ENCODE assay signal across 19 cellular contexts in the genomic region with DNA sequence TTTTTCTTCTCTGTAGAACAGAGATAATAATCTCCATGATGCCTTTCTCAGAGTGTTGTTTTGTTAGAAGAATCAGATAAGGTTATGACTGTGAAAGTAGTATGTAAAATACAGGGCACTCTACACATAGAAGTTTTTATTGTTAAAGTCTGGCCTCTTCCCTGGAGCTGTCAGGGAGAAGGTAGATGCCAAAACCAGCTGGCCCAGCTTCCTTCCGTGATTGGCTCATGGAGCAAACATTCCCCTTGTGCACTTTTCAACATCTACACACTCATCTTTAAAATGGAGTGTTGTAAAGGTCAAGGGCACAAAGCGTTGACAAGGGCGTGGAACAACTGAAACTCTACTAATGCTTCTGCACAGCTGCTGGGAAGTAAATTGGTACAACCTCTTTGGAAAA. TPM values are rescaled to one million over a fixed set of nuclear protein-coding genes. Genes with fewer than 3 reads are reported as not detected.
A peak's percentile ranks its signal among the peaks of the same experiment; 100 is the strongest.
DNase-seq lines count a peak whose midpoint lies in the region; ATAC-seq and TF ChIP-seq lines count a peak whose summit lies in the region.
"Had no signal": no experiment of that assay in that cellular context is flagged by ENCODE, and none has a peak within 500 bp of the region (broad histone marks: within the 10 kb centered on the region; RNA-seq: fewer than 3 reads in every experiment).

No MANE protein-coding gene starts in this region.

- peak overlapping the region; percentile 41 for H3K27ac ChIP-seq in VCaP
- no peak overlapping the region for H3K27ac ChIP-seq in prostate gland
- H3K27ac ChIP-seq: RWPE1 had no signal

- intact Hi-C loops in prostate gland (cut with DNase I): loop anchor here (10.0 kb wide), 1 partner anchor 94 kb away; a partner anchor contains a TSS

- no peak for TF ChIP-seq CTCF in VCaP (conservative IDR thresholded peaks at IDR 0.05)
- no peak for TF ChIP-seq CTCF in fibroblast of villous mesenchyme (IDR thresholded peaks at IDR 0.05; ENCODE audit: insufficient read depth, low read depth, low read length)
- no peak for TF ChIP-seq CTCF in prostate gland (IDR thresholded peaks at IDR 0.05)

- H3K27me3 ChIP-seq in prostate gland (replicated peaks; ENCODE audit: insufficient read depth): no peaks in the 10 kb centered on the region

- no peak for ATAC-seq in HG03571 (IDR thresholded peaks at IDR 0.05; ENCODE audit: unreplicated experiment)

- H3K9me3 ChIP-seq in prostate gland: no peaks in the 10 kb centered on the region
- H3K9me3 ChIP-seq: HAP-1 had no signal

- no peaks in the 10 kb centered on the region for H3K4me1 ChIP-seq in prostate gland (replicated peaks)
- H3K4me1 ChIP-seq: HAP-1 had no signal

- WGBS in prostate gland: 49% methylated on average over 3 of the region's 3 CpGs

- DNase-seq in GM03348 (ENCODE audit: low spot score) (peak; percentile 16), fibroblast of villous mesenchyme (ENCODE audit: low read depth) (peak; percentile 10), prostate gland (ENCODE audit: low spot score) (peak; percentile 8), NAMALWA (ENCODE audit: low spot score) (no peak), GM19240 (ENCODE audit: insufficient read length, low spot score) (no peak)
- DNase-seq: C1 segment of cervical spinal cord, DMS153, NCI-H1048, NCI-H146, NCI-H2081 treated with DMSO at 0.1 percent for 48 hours, NCI-H226, NCI-H526 treated with DMSO at 0.1 percent for 48 hours had no signal

- H3K36me3 ChIP-seq in prostate gland: no peaks in the 10 kb centered on the region
- H3K36me3 ChIP-seq: HAP-1 had no signal

- H3K4me3 ChIP-seq in fibroblast of villous mesenchyme (ENCODE audit: low read depth, low read length) (no peak overlapping the region), prostate gland (no peak overlapping the region)
- H3K4me3 ChIP-seq: HAP-1 had no signal

- no peak for TF ChIP-seq POLR2A in prostate gland (IDR thresholded peaks at IDR 0.05)

RNA-seq across cellular contexts. Expression of a gene that starts 7.4 kb away (rescaled TPM):
- total RNA-seq in fibroblast of villous mesenchyme (not detected in 2 replicates), prostate gland (under 1 TPM in 1 of 2 donors, not detected in 1; 0.57 TPM)
- total RNA-seq: HT1080, OCI-LY7, SK-MEL-5 had no signal

RNA-seq across cellular contexts. Expression of a gene that starts 29.5 kb away (rescaled TPM):
- total RNA-seq in fibroblast of villous mesenchyme: 0.32 and 0.86 TPM in 2 replicates
- 1 to 10 TPM; 5.1 to 6.4 TPM for total RNA-seq in prostate gland

RNA-seq across cellular contexts. Expression of a gene that starts 35.1 kb away (rescaled TPM):
- total RNA-seq in fibroblast of villous mesenchyme: 21.3 and 36.3 TPM in 2 replicates
- total RNA-seq in prostate gland: 10 to 100 TPM; 25.0 to 27.1 TPM

RNA-seq across cellular contexts. Expression of a gene that starts 35.2 kb away (rescaled TPM):
- total RNA-seq in fibroblast of villous mesenchyme (35.8 and 61.3 TPM in 2 replicates), prostate gland (10 to 100 TPM; 17.8 to 21.2 TPM)

RNA-seq across cellular contexts. Expression of a gene that starts 38.8 kb away (rescaled TPM):
- total RNA-seq in fibroblast of villous mesenchyme (not detected in 2 replicates), prostate gland (10 to 100 TPM in 1 of 2 donors, 1 to 10 TPM in 1; 8.4 to 21.8 TPM)
- total RNA-seq: HT1080, SK-MEL-5 had no signal

Comparison
In these comparisons a context has a peak if more than half of its experiments do, and no peak if none do; other contexts are left out.
1. DNase-seq: peak in GM03348 (single experiment), fibroblast of villous mesenchyme (single experiment) and prostate gland (single experiment); none in NAMALWA (single experiment) and GM19240 (single experiment).